Comparison of ENCODE assay signal across 12 cellular contexts in genomic region chr5:76787237-76787636, GRCh38. TPM values are rescaled to one million over a fixed set of nuclear protein-coding genes. Genes with fewer than 3 reads are reported as not detected.
DNase-seq lines count a peak whose midpoint lies in the region; ATAC-seq and TF ChIP-seq lines count a peak whose summit lies in the region.
"Had no signal": no experiment of that assay in that cellular context is flagged by ENCODE, and none has a peak within 500 bp of the region (broad histone marks: within the 10 kb centered on the region; RNA-seq: fewer than 3 reads in every experiment).

No MANE protein-coding gene starts in this region.

- no peak overlapping the region for H3K4me3 Mint-ChIP-seq in immature natural killer cell

- peak; percentile 19 for DNase-seq in LNCaP clone FGC (ENCODE audit: low read depth)
- DNase-seq in adipocyte (ENCODE audit: low read depth) = peak; percentile 89
- peak; percentile 65 for DNase-seq in left cardiac atrium
- peak; percentile 52 for DNase-seq in stomach
- DNase-seq in activated CD4-positive, alpha-beta T cell treated with anti-CD3 and anti-CD28 coated beads for 1 hour = no peak
- DNase-seq in immature natural killer cell = no peak
- DNase-seq in activated gamma-delta T cell treated with Interleukin-2 at 50 U/mL for 16 hours = no peak
- DNase-seq: stimulated activated naive CD4-positive, alpha-beta T cell treated with Interleukin-2 at 50 U/mL for 16 hours had no signal

- peak overlapping the region in 1 of 6 donors; percentile 14 for H3K27ac Mint-ChIP-seq in immature natural killer cell
- H3K27ac Mint-ChIP-seq: activated T-helper 2 cell treated with anti-CD3 and anti-CD28 coated beads, Interferon-gamma antibody, Interleukin-2, Interleukin-4, amounts not matched to agents 10 μg/mL and 5 μg/mL and 100 μg/mL, durations not matched to agents 14 hours and 24 hours and 36 hours had no signal

- WGBS in stomach, 5 donors = 30 to 47% (median 38%) methylated on average over 2 of the region's 2 CpGs

- no peak overlapping the region for H3K9ac ChIP-seq in adipocyte (ENCODE audit: low read length)

- no peaks in the 10 kb centered on the region for H3K9me3 ChIP-seq in adipocyte (ENCODE audit: control insufficient read depth, low read length)
- H3K9me3 ChIP-seq in stomach = no peaks in the 10 kb centered on the region
- H3K9me3 ChIP-seq: prostate gland had no signal

- H3K27ac ChIP-seq in stomach = peak overlapping the region in 3 of 5 donors; percentile 4 to 83 (median 4)
- H3K27ac ChIP-seq: prostate gland, SK-N-MC had no signal

- H3K27me3 Mint-ChIP-seq in immature natural killer cell (ENCODE audit: low read depth in 3 of 3) = peaks cover 0 to 3% (median 2%) of the 10 kb centered on the region in 3 donors

- H3K36me3 ChIP-seq in adipocyte (ENCODE audit: control insufficient read depth, insufficient read depth, low read length, severe bottlenecking) = no peaks in the 10 kb centered on the region
- no peaks in the 10 kb centered on the region for H3K36me3 ChIP-seq in stomach
- H3K36me3 ChIP-seq: prostate gland had no signal

- TF ChIP-seq EP300 in stomach (IDR thresholded peaks at IDR 0.05) = no peak

- H3K4me1 Mint-ChIP-seq in immature natural killer cell = no peaks in the 10 kb centered on the region

- intact Hi-C loops in left cardiac atrium (cut with DNase I) (no loop called here), stomach (cut with DNase I; ENCODE audit: low total_unique reads) (no loop called here)

- no peaks in the 10 kb centered on the region for H3K9me3 Mint-ChIP-seq in immature natural killer cell
- H3K9me3 Mint-ChIP-seq: activated T-helper 2 cell treated with anti-CD3 and anti-CD28 coated beads, Interferon-gamma antibody, Interleukin-2, Interleukin-4, amounts not matched to agents 10 μg/mL and 5 μg/mL and 100 μg/mL, durations not matched to agents 14 hours and 24 hours and 36 hours had no signal

- no peak for TF ChIP-seq POLR2A in stomach (IDR thresholded peaks at IDR 0.05)

- H3K27me3 ChIP-seq in adipocyte (replicated peaks; ENCODE audit: control insufficient read depth, insufficient read depth, low read length) (no peaks in the 10 kb centered on the region), stomach (no peaks in the 10 kb centered on the region)

- H3K4me1 ChIP-seq in adipocyte (ENCODE audit: control insufficient read depth, insufficient read depth, low read length) (peaks cover 24% of the 10 kb centered on the region), stomach (peaks cover 19 to 54% (median 34%) of the 10 kb centered on the region in 4 donors)
- H3K4me1 ChIP-seq: prostate gland had no signal

- peak; percentile 84 to 92 for ATAC-seq in left cardiac atrium
- ATAC-seq in GM21423 (IDR thresholded peaks at IDR 0.05; ENCODE audit: unreplicated experiment) = no peak

- no peak for TF ChIP-seq CTCF in LNCaP clone FGC (IDR thresholded peaks at IDR 0.05; ENCODE audit: control insufficient read depth, extremely low read depth, insufficient read depth)
- TF ChIP-seq CTCF in stomach (IDR thresholded peaks at IDR 0.05) = no peak

- no peaks in the 10 kb centered on the region for H3K36me3 Mint-ChIP-seq in immature natural killer cell

- H3K4me3 ChIP-seq in LNCaP clone FGC (ENCODE audit: low read depth, low read length) = no peak overlapping the region
- no peak overlapping the region for H3K4me3 ChIP-seq in adipocyte (ENCODE audit: low read length)
- H3K4me3 ChIP-seq in stomach = no peak overlapping the region
- H3K4me3 ChIP-seq: prostate gland, SK-N-MC had no signal

RNA-seq across cellular contexts. Expression of gene F2RL1, which starts 31.6 kb away (rescaled TPM):
- 1 to 10 TPM; 1.7 to 3.9 TPM for total RNA-seq in left cardiac atrium
- total RNA-seq in stomach = 10 to 100 TPM in 4 of 5 donors, 1 to 10 TPM in 1; 6.7 to 72.9 (median 36.1) TPM
- polyA plus RNA-seq in stomach = 10 to 100 TPM in 2 of 3 donors, 1 to 10 TPM in 1; 4.8 to 17.6 (median 12.4) TPM
- 1 to 10 TPM in 1 of 3 donors, under 1 TPM in 1, not detected in 1; 0.53 to 2.1 TPM for polyA plus RNA-seq in immature natural killer cell

Comparison
In these comparisons a context has a peak if more than half of its experiments do, and no peak if none do; other contexts are left out.
1. DNase-seq: peak in LNCaP clone FGC (single experiment), adipocyte (single experiment), left cardiac atrium (single experiment) and stomach (single experiment); none in activated CD4-positive, alpha-beta T cell treated with anti-CD3 and anti-CD28 coated beads for 1 hour (single experiment), immature natural killer cell (0 of 3) and activated gamma-delta T cell treated with Interleukin-2 at 50 U/mL for 16 hours (single experiment).